In the genomic region with DNA sequence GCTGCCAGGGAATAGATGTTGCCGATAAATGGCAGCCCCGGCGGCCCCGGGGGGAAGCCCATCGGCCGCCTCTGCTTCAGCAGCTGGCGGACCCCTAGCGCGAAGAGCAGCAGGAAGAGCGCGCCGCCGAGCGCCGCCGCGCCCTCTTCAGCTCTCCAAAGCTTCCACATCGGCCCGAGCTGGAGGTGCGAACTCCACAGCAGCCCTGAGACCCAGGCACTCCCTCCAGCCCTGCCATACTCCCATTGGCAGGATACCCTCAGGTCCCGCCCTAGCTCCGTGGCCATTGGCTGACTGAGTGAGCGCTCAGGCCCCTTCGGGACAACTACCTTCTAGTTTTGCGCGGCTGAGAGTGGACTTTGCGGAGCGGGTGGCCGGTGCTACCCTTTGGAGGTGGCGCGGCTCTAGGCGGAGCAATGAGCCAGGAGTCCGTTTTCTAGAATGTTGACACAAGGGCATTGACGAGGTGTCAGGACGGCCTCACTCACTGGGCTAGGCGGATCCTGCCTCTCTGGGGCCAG, we compare ENCODE assay signal across 8 cellular contexts. TPM values are rescaled to one million over a fixed set of nuclear protein-coding genes. Genes with fewer than 3 reads are reported as not detected.
A peak's percentile ranks its signal among the peaks of the same experiment; 100 is the strongest.
DNase-seq lines count a peak whose midpoint lies in the region; ATAC-seq and TF ChIP-seq lines count a peak whose summit lies in the region.

A gene with protein sequence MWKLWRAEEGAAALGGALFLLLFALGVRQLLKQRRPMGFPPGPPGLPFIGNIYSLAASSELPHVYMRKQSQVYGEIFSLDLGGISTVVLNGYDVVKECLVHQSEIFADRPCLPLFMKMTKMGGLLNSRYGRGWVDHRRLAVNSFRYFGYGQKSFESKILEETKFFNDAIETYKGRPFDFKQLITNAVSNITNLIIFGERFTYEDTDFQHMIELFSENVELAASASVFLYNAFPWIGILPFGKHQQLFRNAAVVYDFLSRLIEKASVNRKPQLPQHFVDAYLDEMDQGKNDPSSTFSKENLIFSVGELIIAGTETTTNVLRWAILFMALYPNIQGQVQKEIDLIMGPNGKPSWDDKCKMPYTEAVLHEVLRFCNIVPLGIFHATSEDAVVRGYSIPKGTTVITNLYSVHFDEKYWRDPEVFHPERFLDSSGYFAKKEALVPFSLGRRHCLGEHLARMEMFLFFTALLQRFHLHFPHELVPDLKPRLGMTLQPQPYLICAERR (minus strand): TSS at position 196 of the 521 bp plus-strand sequence. CDS start 26 bp downstream, at position 170.

- H3K36me3 Mint-ChIP-seq in IgD-negative memory B cell = peaks cover under 1% of the 10 kb centered on the region

- peak within 1 kb of the TSS; percentile 87 to 95 (median 93) for H3K27ac Mint-ChIP-seq in IgD-negative memory B cell

- peak; percentile 95 for ATAC-seq in GM21576 (IDR thresholded peaks at IDR 0.05; ENCODE audit: unreplicated experiment)

- H3K4me1 Mint-ChIP-seq in IgD-negative memory B cell = peaks cover 12 to 24% (median 23%) of the 10 kb centered on the region in 3 donors

- peak; percentile 87 for DNase-seq in DMS114 treated with DMSO at 0.1 percent for 48 hours (lab: John Stamatoyannopoulos, UW; ENCODE audit: unreplicated experiment)
- DNase-seq in OCI-M1 (lab: John Stamatoyannopoulos, UW) = peak; percentile 99
- DNase-seq in activated T-cell treated with anti-CD3 and anti-CD28 coated beads for 48 hours (ENCODE audit: low read depth) = peak; percentile 85
- peak; percentile 98 for DNase-seq in epithelial cell of esophagus (ENCODE audit: low read depth)
- peak; percentile 97 for DNase-seq in mucosa of gallbladder (ENCODE audit: low spot score)
- DNase-seq in stimulated activated CD8-positive, alpha-beta memory T cell treated with anti-CD3 and anti-CD28 coated beads, Interleukin-4, amount 100 ng/mL, for 4 hours (ENCODE audit: low read depth in 2 of 2, low spot score in 1 of 2) = peak; percentile 71 to 82

- H3K27me3 Mint-ChIP-seq in IgD-negative memory B cell = no peaks in the 10 kb centered on the region

- peak within 1 kb of the TSS; percentile 80 for H3K4me3 ChIP-seq in epithelial cell of esophagus (ENCODE audit: low read length)

- H3K4me3 Mint-ChIP-seq in IgD-negative memory B cell = peak within 1 kb of the TSS; percentile 88 to 99 (median 94)

- TF ChIP-seq CTCF in epithelial cell of esophagus (IDR thresholded peaks at IDR 0.05; ENCODE audit: insufficient read depth, low read depth, low read length, missing control alignments) = no peak

- H3K9me3 Mint-ChIP-seq in IgD-negative memory B cell = no peaks in the 10 kb centered on the region

RNA-seq across cellular contexts. Expression of the gene that starts here (rescaled TPM):
- polyA plus RNA-seq in IgD-negative memory B cell = 21.6 TPM
- 9.6 TPM for total RNA-seq in mucosa of gallbladder

Comparison
In these comparisons a context has a peak if more than half of its experiments do, and no peak if none do; other contexts are left out.
1. Peak in every context shown above with its lines: DNase-seq, ATAC-seq and H3K4me3 ChIP-seq.